8 cellular contexts compared by ENCODE assay signal in the genomic region with DNA sequence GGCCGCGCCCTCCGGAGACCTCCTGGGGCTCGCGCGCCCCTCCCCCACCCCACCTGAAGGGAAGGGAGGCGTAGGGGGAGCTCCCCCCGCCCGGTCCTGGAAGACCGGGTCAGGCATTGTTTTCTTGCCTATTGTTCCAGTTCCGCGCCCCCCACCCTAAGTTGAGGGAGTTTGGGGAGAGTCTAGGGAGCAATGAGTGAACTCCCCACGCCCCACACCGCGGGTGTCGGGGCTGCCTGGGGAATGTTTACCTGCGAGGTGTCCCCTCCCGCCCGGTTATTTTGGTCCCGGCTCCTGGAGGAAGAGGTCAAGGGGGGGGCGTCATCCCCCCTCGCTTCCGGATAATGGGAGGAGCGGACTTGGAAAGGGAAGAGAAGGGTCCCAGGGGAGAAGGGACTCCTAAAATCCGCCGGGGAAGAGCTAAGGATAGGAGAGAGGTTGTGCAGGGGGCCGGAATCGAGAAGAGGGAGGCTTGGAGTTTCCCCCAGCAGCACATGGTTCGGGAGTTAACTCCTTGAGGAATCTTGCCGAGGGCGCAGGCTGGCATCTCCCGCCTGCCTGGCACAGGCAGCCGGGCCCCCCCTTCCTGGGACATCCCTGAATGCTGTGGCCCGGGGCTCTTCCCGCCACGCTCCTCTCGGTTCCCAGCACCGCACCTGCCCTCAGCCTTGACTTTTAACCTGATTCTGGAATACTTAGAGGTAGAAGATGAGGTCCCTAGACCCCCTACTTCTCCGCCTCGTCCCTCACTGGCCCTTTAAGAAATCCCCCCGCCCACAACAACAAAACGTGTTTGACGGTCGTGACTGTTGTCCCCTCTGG. TPM values are rescaled to one million over a fixed set of nuclear protein-coding genes. Genes with fewer than 3 reads are reported as not detected.
DNase-seq lines count a peak whose midpoint lies in the region; ATAC-seq and TF ChIP-seq lines count a peak whose summit lies in the region.

No MANE protein-coding gene starts in this region.

- no peak for ATAC-seq in activated CD8-positive, alpha-beta T cell treated with anti-CD3 and anti-CD28 coated beads, Interleukin-2, amount 10 ng/mL, durations not matched to agents 7 days and 5 days
- ATAC-seq in HG02623 (IDR thresholded peaks at IDR 0.05; ENCODE audit: unreplicated experiment) (no peak), GM18511 (IDR thresholded peaks at IDR 0.05; ENCODE audit: unreplicated experiment) (no peak)

- peak overlapping the region; percentile 71 to 92 for H3K4me3 ChIP-seq in esophagus (ENCODE audit: low read depth in 1 of 2, low read length in 2 of 2)
- H3K4me3 ChIP-seq in transverse colon, result peak overlapping the region; percentile 91 to 95 (median 94)

- H3K36me3 ChIP-seq in esophagus (ENCODE audit: control insufficient read depth in 2 of 2, insufficient read depth in 2 of 2, low read length in 1 of 2) (peaks cover 3 to 19% of the 10 kb centered on the region in 2 donors), transverse colon (no peaks in the 10 kb centered on the region)

- H3K9me3 ChIP-seq in esophagus (ENCODE audit: control insufficient read depth in 2 of 2, insufficient read depth in 1 of 2, low read depth in 1 of 2, low read length in 1 of 2), result no peaks in the 10 kb centered on the region
- no peaks in the 10 kb centered on the region for H3K9me3 ChIP-seq in transverse colon

- peak overlapping the region; percentile 97 to 99 for H3K27ac ChIP-seq in esophagus (ENCODE audit: low read depth in 2 of 2, low read length in 1 of 2)
- H3K27ac ChIP-seq in transverse colon, result peak overlapping the region; percentile 99

- intact Hi-C loops in transverse colon (cut with DNase I; ENCODE audit: low total_unique reads), result no loop called here

- TF ChIP-seq POLR2A in transverse colon (IDR thresholded peaks at IDR 0.05), result no peak

- H3K9me3 Mint-ChIP-seq in activated CD8-positive, alpha-beta T cell treated with anti-CD3 and anti-CD28 coated beads, Interleukin-2, amount 10 ng/mL, durations not matched to agents 7 days and 5 days (ENCODE audit: insufficient read depth), result no peaks in the 10 kb centered on the region

- peaks cover 44% of the 10 kb centered on the region for H3K36me3 Mint-ChIP-seq in activated CD8-positive, alpha-beta T cell treated with anti-CD3 and anti-CD28 coated beads, Interleukin-2, amount 10 ng/mL, durations not matched to agents 7 days and 5 days (ENCODE audit: low read depth)

- H3K4me3 Mint-ChIP-seq in activated CD8-positive, alpha-beta T cell treated with anti-CD3 and anti-CD28 coated beads, Interleukin-2, amount 10 ng/mL, durations not matched to agents 7 days and 5 days, result peak overlapping the region; percentile 95

- peak; percentile 32 for DNase-seq in DMS79 (lab: John Stamatoyannopoulos, UW)
- peak; percentile 16 for DNase-seq in NCI-H128 (lab: John Stamatoyannopoulos, UW; ENCODE audit: unreplicated experiment)
- DNase-seq in activated CD8-positive, alpha-beta T cell treated with anti-CD3 and anti-CD28 coated beads, Interleukin-2, amount 10 ng/mL, durations not matched to agents 7 days and 5 days, result peak; percentile 38
- peak; percentile 47 for DNase-seq in myocyte (ENCODE audit: low read depth)
- DNase-seq in transverse colon, result peak; percentile 50

- CTCF ChIA-PET in activated CD8-positive, alpha-beta T cell treated with anti-CD3 and anti-CD28 coated beads, Interleukin-2, amount 10 ng/mL, durations not matched to agents 7 days and 5 days (lab: Charles Lee), result interaction anchor here (0.7 to 3.9 kb wide), 8 partner anchors 9 to 38 kb away, joined by 3 to 27 read pairs (median 10); partner anchors contain the start of gene CISD3

- TF ChIP-seq EP300 in transverse colon (IDR thresholded peaks at IDR 0.05; ENCODE audit: low read depth), result no peak

- H3K27ac Mint-ChIP-seq in activated CD8-positive, alpha-beta T cell treated with anti-CD3 and anti-CD28 coated beads, Interleukin-2, amount 10 ng/mL, durations not matched to agents 7 days and 5 days, result peak overlapping the region; percentile 92

- POLR2A ChIA-PET in activated CD8-positive, alpha-beta T cell treated with anti-CD3 and anti-CD28 coated beads, Interleukin-2, amount 10 ng/mL, durations not matched to agents 7 days and 5 days (lab: Charles Lee), result interaction anchor here (0.8 to 7.3 kb wide), 9 partner anchors 10 to 118 kb away, joined by 3 to 92 read pairs (median 9); no protein-coding TSS in a partner anchor

- H3K4me1 Mint-ChIP-seq in activated CD8-positive, alpha-beta T cell treated with anti-CD3 and anti-CD28 coated beads, Interleukin-2, amount 10 ng/mL, durations not matched to agents 7 days and 5 days (ENCODE audit: low read depth), result peaks cover 63% of the 10 kb centered on the region

- H3K4me1 ChIP-seq in esophagus (ENCODE audit: control insufficient read depth in 2 of 2, insufficient read depth in 2 of 2, low read length in 1 of 2), result peaks cover 10% of the 10 kb centered on the region in 2 donors
- peaks cover 13 to 39% (median 26%) of the 10 kb centered on the region in 4 donors for H3K4me1 ChIP-seq in transverse colon

- no peak for TF ChIP-seq CTCF in transverse colon (IDR thresholded peaks at IDR 0.05)

- 1% methylated on average over 35 to 44 of the region's 44 CpGs for WGBS in esophagus, 2 donors
- 0 to 1% methylated on average over 7 to 39 of the region's 44 CpGs for WGBS in transverse colon (ENCODE audit: low coverage in 1 of 2), 2 donors

- in situ Hi-C loops in transverse colon (cut with MboI; ENCODE audit: low pct_ligation_motif_present in 1 of 4, low pct_unique_long_range_greater_than_20kb in 1 of 4, low sequenced_read_pairs in 3 of 4), result no loop called here

- H3K27me3 Mint-ChIP-seq in activated CD8-positive, alpha-beta T cell treated with anti-CD3 and anti-CD28 coated beads, Interleukin-2, amount 10 ng/mL, durations not matched to agents 7 days and 5 days (ENCODE audit: low read depth), result no peaks in the 10 kb centered on the region

- H3K27me3 ChIP-seq in esophagus (ENCODE audit: control insufficient read depth in 1 of 2, insufficient read depth in 2 of 2, low read length in 2 of 2), result no peaks in the 10 kb centered on the region
- no peaks in the 10 kb centered on the region for H3K27me3 ChIP-seq in transverse colon

RNA-seq across cellular contexts. Expression of gene MLLT6, which starts 0.9 kb away (rescaled TPM):
- 100 to 1,000 TPM; 211 to 219 TPM for total RNA-seq in activated CD8-positive, alpha-beta T cell treated with anti-CD3 and anti-CD28 coated beads, Interleukin-2, amount 10 ng/mL, durations not matched to agents 7 days and 5 days
- 10 to 100 TPM; 20.9 to 66.1 TPM for polyA plus RNA-seq in esophagus
- total RNA-seq in myocyte (42.7 and 54.6 TPM in 2 replicates), transverse colon (100 to 1,000 TPM in 2 of 4 donors, 10 to 100 TPM in 2; 68.7 to 272 (median 100) TPM)
- polyA plus RNA-seq in myocyte (2012), result 59.5 TPM

RNA-seq across cellular contexts. Expression of gene CISD3, which starts 24.1 kb away (rescaled TPM):
- total RNA-seq in activated CD8-positive, alpha-beta T cell treated with anti-CD3 and anti-CD28 coated beads, Interleukin-2, amount 10 ng/mL, durations not matched to agents 7 days and 5 days, result 10 to 100 TPM; 48.2 to 56.1 TPM
- 10 to 100 TPM; 14.5 to 28.5 TPM for polyA plus RNA-seq in esophagus
- total RNA-seq in myocyte, result 3.7 and 6.2 TPM in 2 replicates
- 32.6 TPM for polyA plus RNA-seq in myocyte (2012)
- 10 to 100 TPM; 11.2 to 35.0 (median 20.5) TPM for total RNA-seq in transverse colon

RNA-seq across cellular contexts. Expression of gene EPOP, which starts 31.3 kb away (rescaled TPM):
- 10 to 100 TPM; 11.4 to 11.6 TPM for total RNA-seq in activated CD8-positive, alpha-beta T cell treated with anti-CD3 and anti-CD28 coated beads, Interleukin-2, amount 10 ng/mL, durations not matched to agents 7 days and 5 days
- polyA plus RNA-seq in esophagus, result 1 to 10 TPM; 1.1 to 1.9 TPM
- total RNA-seq in myocyte (0.94 and 1.2 TPM in 2 replicates), transverse colon (1 to 10 TPM in 1 of 4 donors, under 1 TPM in 3; 0.14 to 3.8 (median 0.61) TPM)
- 1.1 TPM for polyA plus RNA-seq in myocyte (2012)

RNA-seq across cellular contexts. Expression of gene PCGF2, which starts 42.1 kb away (rescaled TPM):
- total RNA-seq in activated CD8-positive, alpha-beta T cell treated with anti-CD3 and anti-CD28 coated beads, Interleukin-2, amount 10 ng/mL, durations not matched to agents 7 days and 5 days, result under 1 TPM; 0.63 to 0.70 TPM
- polyA plus RNA-seq in esophagus, result 10 to 100 TPM in 1 of 2 donors, 1 to 10 TPM in 1; 9.4 to 22.4 TPM
- total RNA-seq in myocyte (2.0 and 2.3 TPM in 2 replicates), transverse colon (10 to 100 TPM in 3 of 4 donors, 1 to 10 TPM in 1; 9.1 to 41.9 (median 12.2) TPM)
- polyA plus RNA-seq in myocyte (2012), result 46.0 TPM

RNA-seq across cellular contexts. Expression of gene PSMB3, which starts 46.5 kb away (rescaled TPM):
- total RNA-seq in activated CD8-positive, alpha-beta T cell treated with anti-CD3 and anti-CD28 coated beads, Interleukin-2, amount 10 ng/mL, durations not matched to agents 7 days and 5 days, result 100 to 1,000 TPM; 251 to 252 TPM
- polyA plus RNA-seq in esophagus, result 100 to 1,000 TPM; 198 to 204 TPM
- 165 and 179 TPM in 2 replicates for total RNA-seq in myocyte
- 229 TPM for polyA plus RNA-seq in myocyte (2012)
- 100 to 1,000 TPM; 137 to 169 (median 159) TPM for total RNA-seq in transverse colon
